8 cellular contexts compared by ENCODE assay signal in genomic region chr9:131125038-131125287, GRCh38. TPM values are rescaled to one million over a fixed set of nuclear protein-coding genes. Genes with fewer than 3 reads are reported as not detected.
DNase-seq lines count a peak whose midpoint lies in the region; ATAC-seq, FAIRE-seq and TF ChIP-seq lines count a peak whose summit lies in the region.

No MANE protein-coding gene starts in this region.

- H3K9me3 ChIP-seq in HepG2 (ENCODE audit: low read length) (no peaks in the 10 kb centered on the region), upper lobe of left lung (no peaks in the 10 kb centered on the region)

- H3K27me3 ChIP-seq in HepG2 (ENCODE audit: control insufficient read depth in 1 of 2, insufficient read depth in 2 of 2, low read length in 2 of 2): peaks cover 0 to 6% of the 10 kb centered on the region in 2 experiments; a peak in 1 of 5 replicates
- no peaks in the 10 kb centered on the region for H3K27me3 ChIP-seq in upper lobe of left lung

- H3K4me2 ChIP-seq in HepG2 (ENCODE audit: low read depth, low read length): peak overlapping the region; percentile 96

- POLR2A ChIA-PET in HepG2 (lab: Yijun Ruan, JAX): interaction anchor here (1.0 to 2.5 kb wide), 7 partner anchors 10 to 249 kb away, joined by 3 to 19 read pairs (median 5); partner anchors contain the start of gene AIF1L

- peak overlapping the region; percentile 94 for H3K27ac ChIP-seq in HepG2 (ENCODE audit: extremely low read length, insufficient read depth, low read length)
- H3K27ac ChIP-seq in upper lobe of left lung: peak overlapping the region; percentile 83 to 92 (median 87)

- no peaks in the 10 kb centered on the region for H4K20me1 ChIP-seq in HepG2 (ENCODE audit: insufficient read depth, low read length)

- no peak for FAIRE-seq in HepG2 (lab: Jason Lieb, UNC)
- no peak for FAIRE-seq in GM12891 (lab: Jason Lieb, UNC)

- peak overlapping the region; percentile 94 for H3K4me3 Mint-ChIP-seq in activated naive CD4-positive, alpha-beta T cell treated with anti-CD3 and anti-CD28 coated beads, Interleukin-2, amount 10 ng/mL, durations not matched to agents 7 days and 5 days

- no peak for TF ChIP-seq RAD21 in HepG2 (CRISPR knock-in tag; IDR thresholded peaks at IDR 0.05)

- H3K27me3 Mint-ChIP-seq in activated naive CD4-positive, alpha-beta T cell treated with anti-CD3 and anti-CD28 coated beads, Interleukin-2, amount 10 ng/mL, durations not matched to agents 7 days and 5 days: peaks cover 6% of the 10 kb centered on the region

- no peak for TF ChIP-seq CTCF in astrocyte of the cerebellum (IDR thresholded peaks at IDR 0.05; ENCODE audit: low read depth, low read length, missing control alignments)
- TF ChIP-seq CTCF in HepG2 (CRISPR knock-in tag; IDR thresholded peaks at IDR 0.05): no peak
- no peak for TF ChIP-seq CTCF in upper lobe of left lung (IDR thresholded peaks at IDR 0.05)

- TF ChIP-seq EP300 in HepG2 (IDR thresholded peaks at IDR 0.05; ENCODE audit: low read depth in 2 of 2, low read length in 2 of 2) (no peak), HepG2 (CRISPR knock-in tag; IDR thresholded peaks at IDR 0.05; ENCODE audit: borderline replicate concordance) (no peak), upper lobe of left lung (IDR thresholded peaks at IDR 0.05) (no peak)

- H3K27ac Mint-ChIP-seq in activated naive CD4-positive, alpha-beta T cell treated with anti-CD3 and anti-CD28 coated beads, Interleukin-2, amount 10 ng/mL, durations not matched to agents 7 days and 5 days: peak overlapping the region; percentile 97

- H3K79me2 ChIP-seq in HepG2 (ENCODE audit: insufficient read depth, low read length): peaks cover 27% of the 10 kb centered on the region

- ATAC-seq in HepG2 (peak; percentile 2; the same call in 2 of the 3 replicates), upper lobe of left lung (ENCODE audit: low FRiP score in 2 of 2) (peak in 1 of 2 donors; percentile 2), HG02759 (IDR thresholded peaks at IDR 0.05; ENCODE audit: unreplicated experiment) (no peak)

- H3K4me3 ChIP-seq in astrocyte of the cerebellum (ENCODE audit: low read depth, low read length): peak overlapping the region; percentile 96
- H3K4me3 ChIP-seq in HepG2 (replicated peaks in 1 of 3; ENCODE audit: insufficient read depth in 1 of 3, low read depth in 2 of 3, low read length in 3 of 3): peak overlapping the region; percentile 63 to 98 (median 96)
- peak overlapping the region; percentile 27 to 99 (median 80) for H3K4me3 ChIP-seq in upper lobe of left lung

- H3K36me3 Mint-ChIP-seq in activated naive CD4-positive, alpha-beta T cell treated with anti-CD3 and anti-CD28 coated beads, Interleukin-2, amount 10 ng/mL, durations not matched to agents 7 days and 5 days: peaks cover 24% of the 10 kb centered on the region

- DNase-seq in activated naive CD4-positive, alpha-beta T cell treated with anti-CD3 and anti-CD28 coated beads, Interleukin-2, amount 10 ng/mL, durations not matched to agents 7 days and 5 days: no peak
- no peak for DNase-seq in activated naive CD4-positive, alpha-beta T cell (lab: John Stamatoyannopoulos, UW)
- DNase-seq in astrocyte of the cerebellum (ENCODE audit: low read depth): no peak
- DNase-seq in HepG2 (ENCODE audit: low spot score): no peak
- DNase-seq in upper lobe of left lung: no peak
- no peak for DNase-seq in NCI-H1694 treated with DMSO at 0.1 percent for 48 hours (lab: John Stamatoyannopoulos, UW)
- DNase-seq in GM12891 (ENCODE audit: insufficient read length, low spot score): no peak

- TF ChIP-seq POLR2A in HepG2 (IDR thresholded peaks at IDR 0.05; ENCODE audit: insufficient read depth in 1 of 2, low read depth in 2 of 2, low read length in 2 of 2) (no peak), upper lobe of left lung (IDR thresholded peaks at IDR 0.05) (no peak), GM12891 (IDR thresholded peaks at IDR 0.05; ENCODE audit: low read depth, low read length) (no peak)

- WGBS in HepG2 (ENCODE audit: low lambda C conversion rate): 1% methylated on average over 7 of the region's 7 CpGs
- WGBS in upper lobe of left lung, 2 donors: 2 to 4% methylated on average over 7 of the region's 7 CpGs

- in situ Hi-C loops in astrocyte of the cerebellum (cut with HindIII; ENCODE audit: low sequenced_read_pairs): loop anchor here (25.0 kb wide), 1 partner anchor 312 kb away; no protein-coding TSS in a partner anchor
- in situ Hi-C loops in HepG2 (cut with HindIII; ENCODE audit: extremely low pct_ligation_motif_present, low pct_unique_long_range_greater_than_20kb): no loop called here

- peaks cover 10 to 35% of the 10 kb centered on the region in 2 experiments; a peak in 4 of 5 replicates for H3K36me3 ChIP-seq in HepG2 (replicated peaks in 1 of 2; ENCODE audit: control insufficient read depth in 1 of 2, insufficient read depth in 2 of 2, low read length in 2 of 2)
- peaks cover 16 to 28% (median 22%) of the 10 kb centered on the region in 4 donors for H3K36me3 ChIP-seq in upper lobe of left lung

- TSS peak; percentile 98 for BruUV-seq in HepG2 (replicated peaks; lab: Mats Ljungman, UMichigan)

- peaks cover 30% of the 10 kb centered on the region for H3K4me1 Mint-ChIP-seq in activated naive CD4-positive, alpha-beta T cell treated with anti-CD3 and anti-CD28 coated beads, Interleukin-2, amount 10 ng/mL, durations not matched to agents 7 days and 5 days

- H3K9ac ChIP-seq in HepG2 (ENCODE audit: insufficient read depth, low read depth, low read length): peak overlapping the region; percentile 95

- H3K4me1 ChIP-seq in HepG2 (ENCODE audit: insufficient read depth, low read length): peaks cover 59% of the 10 kb centered on the region
- peaks cover 14 to 18% (median 16%) of the 10 kb centered on the region in 4 donors for H3K4me1 ChIP-seq in upper lobe of left lung

- no peaks in the 10 kb centered on the region for H3K9me3 Mint-ChIP-seq in activated naive CD4-positive, alpha-beta T cell treated with anti-CD3 and anti-CD28 coated beads, Interleukin-2, amount 10 ng/mL, durations not matched to agents 7 days and 5 days

- CTCF ChIA-PET in activated naive CD4-positive, alpha-beta T cell treated with anti-CD3 and anti-CD28 coated beads, Interleukin-2, amount 10 ng/mL, durations not matched to agents 7 days and 5 days (lab: Charles Lee): interaction anchor here (1.5 to 1.8 kb wide), 2 partner anchors 53 to 211 kb away, joined by 3 to 7 read pairs; no protein-coding TSS in a partner anchor
- CTCF ChIA-PET in HepG2 (lab: Yijun Ruan, JAX; ENCODE audit: low intra/inter-chr PET ratio, low total read pairs): no interaction called here

- no peak overlapping the region for H2AFZ ChIP-seq in HepG2 (ENCODE audit: low read length)

- intact Hi-C loops in HepG2 (cut with micrococcal nuclease; ENCODE audit: unreplicated experiment): loop anchor here (2.0 kb wide), 1 partner anchor 66 kb away; no protein-coding TSS in a partner anchor

RNA-seq across cellular contexts. Expression of gene NUP214, which starts 0.4 kb away (rescaled TPM):
- total RNA-seq in HepG2 (2016; rRNA removed; fragmentation: Illumina TruSeq; extraction: Trizol) (16.0 and 30.5 TPM in 2 replicates), upper lobe of left lung (100 to 1,000 TPM in 1 of 6 donors, 10 to 100 TPM in 5; 35.3 to 113 (median 44.3) TPM)
- total RNA-seq in HepG2 (2016; cell fraction: cytosol; rRNA removed; fragmentation: Illumina TruSeq; extraction: Trizol; ENCODE audit: low read depth): 12.8 and 14.4 TPM in 2 replicates
- 14.2 and 21.5 TPM in 2 replicates for total RNA-seq in HepG2 (2016; cell fraction: insoluble cytoplasmic fraction; rRNA removed; fragmentation: Illumina TruSeq; extraction: Trizol)
- 16.6 and 17.1 TPM in 2 replicates for total RNA-seq in HepG2 (2016; cell fraction: membrane; rRNA removed; fragmentation: Illumina TruSeq; extraction: Trizol)
- total RNA-seq in HepG2 (2016; cell fraction: nucleus; rRNA removed; fragmentation: Illumina TruSeq; extraction: Trizol): 42.9 and 48.9 TPM in 2 replicates
- 8.4 and 9.4 TPM in 2 replicates for polyA plus RNA-seq in HepG2 (2011; rRNA removed)
- polyA plus RNA-seq in HepG2 (2011; cell fraction: cytosol; rRNA removed): 5.4 and 5.8 TPM in 2 replicates
- 22.0 and 28.1 TPM in 2 replicates for polyA plus RNA-seq in HepG2 (2011; cell fraction: nucleus; rRNA removed)
- 12.2 and 18.8 TPM in 2 replicates for polyA plus RNA-seq in HepG2 (2012)
- 6.8 and 7.2 TPM in 2 replicates for polyA plus RNA-seq in HepG2 (2016; cell fraction: cytosol; fragmentation: Illumina TruSeq; extraction: Trizol; ENCODE audit: low read depth)
- polyA plus RNA-seq in HepG2 (2016; cell fraction: insoluble cytoplasmic fraction; fragmentation: Illumina TruSeq; extraction: Trizol; ENCODE audit: low read depth): 27.0 TPM in 2 replicates
- polyA plus RNA-seq in HepG2 (2016; cell fraction: membrane; fragmentation: Illumina TruSeq; extraction: Trizol; ENCODE audit: low read depth): 6.4 and 9.3 TPM in 2 replicates
- polyA plus RNA-seq in HepG2 (2016; cell fraction: nucleus; fragmentation: Illumina TruSeq; extraction: Trizol; ENCODE audit: insufficient read depth, low read depth): 38.4 and 46.4 TPM in 2 replicates
- polyA minus RNA-seq in HepG2 (2011; rRNA and poly(A)+ RNA removed; ENCODE audit: low replicate concordance): 35.2 and 116 TPM in 2 replicates
- polyA minus RNA-seq in HepG2 (2011; cell fraction: cytosol; rRNA and poly(A)+ RNA removed): 12.6 and 17.9 TPM in 2 replicates
- 52.3 and 53.4 TPM in 2 replicates for polyA minus RNA-seq in HepG2 (2011; cell fraction: nucleus; rRNA and poly(A)+ RNA removed)
- 21.0 TPM for polyA plus RNA-seq in GM12891 (2012; ENCODE audit: low read depth, missing spikeins)

RNA-seq across cellular contexts. Expression of gene AIF1L, which starts 28.6 kb away (rescaled TPM):
- total RNA-seq in HepG2 (2016; rRNA removed; fragmentation: Illumina TruSeq; extraction: Trizol) (36.5 and 42.7 TPM in 2 replicates), upper lobe of left lung (10 to 100 TPM in 3 of 6 donors, 1 to 10 TPM in 3; 3.8 to 21.4 (median 10.5) TPM)
- total RNA-seq in HepG2 (2016; cell fraction: cytosol; rRNA removed; fragmentation: Illumina TruSeq; extraction: Trizol; ENCODE audit: low read depth): 6.6 and 7.0 TPM in 2 replicates
- total RNA-seq in HepG2 (2016; cell fraction: insoluble cytoplasmic fraction; rRNA removed; fragmentation: Illumina TruSeq; extraction: Trizol): 34.7 and 36.0 TPM in 2 replicates
- 23.1 and 24.2 TPM in 2 replicates for total RNA-seq in HepG2 (2016; cell fraction: membrane; rRNA removed; fragmentation: Illumina TruSeq; extraction: Trizol)
- total RNA-seq in HepG2 (2016; cell fraction: nucleus; rRNA removed; fragmentation: Illumina TruSeq; extraction: Trizol): 18.6 and 21.4 TPM in 2 replicates
- polyA plus RNA-seq in HepG2 (2011; rRNA removed): 12.1 and 12.4 TPM in 2 replicates
- polyA plus RNA-seq in HepG2 (2011; cell fraction: cytosol; rRNA removed): 9.1 and 9.5 TPM in 2 replicates
- 9.2 and 9.6 TPM in 2 replicates for polyA plus RNA-seq in HepG2 (2011; cell fraction: nucleus; rRNA removed)
- 9.9 and 10.9 TPM in 2 replicates for polyA plus RNA-seq in HepG2 (2012)
- polyA plus RNA-seq in HepG2 (2016; cell fraction: cytosol; fragmentation: Illumina TruSeq; extraction: Trizol; ENCODE audit: low read depth): 12.3 and 14.5 TPM in 2 replicates
- 40.5 and 48.2 TPM in 2 replicates for polyA plus RNA-seq in HepG2 (2016; cell fraction: insoluble cytoplasmic fraction; fragmentation: Illumina TruSeq; extraction: Trizol; ENCODE audit: low read depth)
- 21.8 and 26.9 TPM in 2 replicates for polyA plus RNA-seq in HepG2 (2016; cell fraction: membrane; fragmentation: Illumina TruSeq; extraction: Trizol; ENCODE audit: low read depth)
- polyA plus RNA-seq in HepG2 (2016; cell fraction: nucleus; fragmentation: Illumina TruSeq; extraction: Trizol; ENCODE audit: insufficient read depth, low read depth): 29.8 and 37.4 TPM in 2 replicates
- polyA minus RNA-seq in HepG2 (2011; rRNA and poly(A)+ RNA removed; ENCODE audit: low replicate concordance): 17.7 and 21.6 TPM in 2 replicates
- polyA minus RNA-seq in HepG2 (2011; cell fraction: cytosol; rRNA and poly(A)+ RNA removed): 8.5 and 8.7 TPM in 2 replicates
- polyA minus RNA-seq in HepG2 (2011; cell fraction: nucleus; rRNA and poly(A)+ RNA removed): 5.8 and 6.1 TPM in 2 replicates
- 0.05 TPM for polyA plus RNA-seq in GM12891 (2012; ENCODE audit: low read depth, missing spikeins)
